2 cellular contexts compared by ENCODE assay signal in genomic region chr10:45001382-45002148, GRCh38.
A peak's percentile ranks its signal among the peaks of the same experiment; 100 is the strongest.
TF ChIP-seq lines count a peak whose summit lies in the region.

No MANE protein-coding gene starts in this region.

TF ChIP-seq in SK-N-SH treated with all-trans-retinoic acid at 6 μM for 48 hours, 23 proteins besides CTCF, POLR2A, EP300 and RAD21:
- TF ChIP-seq ESRRG (CRISPR knock-in tag; IDR thresholded peaks at IDR 0.05) (no peak), PATZ1 (CRISPR knock-in tag; IDR thresholded peaks at IDR 0.05; ENCODE audit: borderline replicate concordance) (no peak), ZFP3 (CRISPR knock-in tag; IDR thresholded peaks at IDR 0.05) (peak; percentile 44; the same call in 1 of the 2 replicates)

TF ChIP-seq in K562, 482 proteins besides CTCF, POLR2A, EP300 and RAD21 (continues in another document):
- TF ChIP-seq EP400 (IDR thresholded peaks at IDR 0.05) (no peak), ZNF507 (tag; conservative IDR thresholded peaks at IDR 0.05) (no peak), KHSRP (IDR thresholded peaks at IDR 0.05) (no peak), CSDE1 (IDR thresholded peaks at IDR 0.05) (no peak; a peak in 1 of 4 replicates), ZNF778 (CRISPR knock-in tag; IDR thresholded peaks at IDR 0.05) (no peak), SFPQ (IDR thresholded peaks at IDR 0.05; ENCODE audit: low read depth, low read length) (no peak), ILF3 (IDR thresholded peaks at IDR 0.05; ENCODE audit: borderline replicate concordance) (no peak), FOXM1 (IDR thresholded peaks at IDR 0.05; ENCODE audit: low read depth) (no peak), FOXM1 (CRISPR knock-in tag; IDR thresholded peaks at IDR 0.05; ENCODE audit: low read depth) (no peak), ZBTB5 (IDR thresholded peaks at IDR 0.05) (no peak), DEAF1 (CRISPR knock-in tag; IDR thresholded peaks at IDR 0.05) (no peak), EWSR1 (IDR thresholded peaks at IDR 0.05; ENCODE audit: borderline replicate concordance, low read depth, partially characterized antibody) (no peak), ARNT (IDR thresholded peaks at IDR 0.05) (no peak), ZNF184 (CRISPR knock-in tag; IDR thresholded peaks at IDR 0.05) (no peak), SNRNP70 (optimal IDR thresholded peaks at IDR 0.05; ENCODE audit: low read depth, low read length) (no peak), PRMT5 (CRISPR knock-in tag; IDR thresholded peaks at IDR 0.05) (no peak), TSHZ1 (CRISPR knock-in tag; IDR thresholded peaks at IDR 0.05) (no peak), ZNF395 (CRISPR knock-in tag; IDR thresholded peaks at IDR 0.05) (peak; percentile 12), BCOR (IDR thresholded peaks at IDR 0.05) (peak; percentile 41; the same call in 1 of the 2 replicates), ZNF436 (CRISPR knock-in tag; IDR thresholded peaks at IDR 0.05) (no peak), GTF2E2 (tag; IDR thresholded peaks at IDR 0.05) (no peak), TAF15 (IDR thresholded peaks at IDR 0.05; ENCODE audit: low read depth, low read length) (no peak), GABPB1 (CRISPR knock-in tag; IDR thresholded peaks at IDR 0.05) (no peak), ZNF584 (CRISPR knock-in tag; IDR thresholded peaks at IDR 0.05; ENCODE audit: low read depth) (0 out of 2 replicates have a peak, but pooled peaks have one; percentile 12), ATF2 (CRISPR knock-in tag; IDR thresholded peaks at IDR 0.05) (no peak), U2AF2 (optimal IDR thresholded peaks at IDR 0.05; ENCODE audit: low read depth, low read length) (no peak), POLR2AphosphoS2 (IDR thresholded peaks at IDR 0.05; ENCODE audit: low read length) (no peak), KAT7 (CRISPR knock-in tag; IDR thresholded peaks at IDR 0.05; ENCODE audit: borderline replicate concordance) (no peak), E2F6 (IDR thresholded peaks at IDR 0.05; ENCODE audit: borderline replicate concordance in 1 of 2, extremely low read depth in 1 of 2, insufficient read depth in 1 of 2, insufficient read length in 1 of 2, low read depth in 1 of 2, low read length in 1 of 2, poor library complexity in 1 of 2, severe bottlenecking in 1 of 2) (peak in 1 of 2 experiments; percentile 61), ZNF398 (CRISPR knock-in tag; IDR thresholded peaks at IDR 0.05) (no peak), SRSF7 (optimal IDR thresholded peaks at IDR 0.05; ENCODE audit: low read depth, low read length) (no peak), ASH1L (IDR thresholded peaks at IDR 0.05; ENCODE audit: borderline replicate concordance, low read depth, partially characterized antibody) (peak; percentile 51), GTF2A2 (tag; IDR thresholded peaks at IDR 0.05) (no peak), SMARCA5 (IDR thresholded peaks at IDR 0.05) (no peak), PBX2 (CRISPR knock-in tag; IDR thresholded peaks at IDR 0.05; ENCODE audit: low read depth) (no peak), PBX2 (tag; conservative IDR thresholded peaks at IDR 0.05; ENCODE audit: low read depth) (no peak), PKNOX1 (IDR thresholded peaks at IDR 0.05) (peak; percentile 75), TRIM25 (IDR thresholded peaks at IDR 0.05; ENCODE audit: borderline replicate concordance) (0 out of 2 replicates have a peak, but pooled peaks have one; percentile 24), ZKSCAN3 (CRISPR knock-in tag; IDR thresholded peaks at IDR 0.05) (no peak)
